In genomic region chr3:130516645-130517512, GRCh38 we compare ENCODE assay signal across 1 cellular context.
TF ChIP-seq lines count a peak whose summit lies in the region.

TSS of gene COL6A6 (plus strand) at chr3:130517177. CDS start at chr3:130560365, 43,188 bp downstream.

TF ChIP-seq in K562, 482 proteins besides CTCF, POLR2A, EP300 and RAD21 (continued from another document):
- TF ChIP-seq E2F6 (IDR thresholded peaks at IDR 0.05; ENCODE audit: borderline replicate concordance in 1 of 2, extremely low read depth in 1 of 2, insufficient read depth in 1 of 2, insufficient read length in 1 of 2, low read depth in 1 of 2, low read length in 1 of 2, poor library complexity in 1 of 2, severe bottlenecking in 1 of 2), result peak in 1 of 2 experiments; percentile 12
- TF ChIP-seq NFYB (IDR thresholded peaks at IDR 0.05; ENCODE audit: extremely low read depth, insufficient read length), result no peak
- TF ChIP-seq ARID4B (CRISPR knock-in tag; IDR thresholded peaks at IDR 0.05), result no peak
- no peak for TF ChIP-seq THAP7 (CRISPR knock-in tag; IDR thresholded peaks at IDR 0.05)
- TF ChIP-seq PTRF (tag; IDR thresholded peaks at IDR 0.05), result no peak
- TF ChIP-seq HDAC6 (IDR thresholded peaks at IDR 0.05; ENCODE audit: low read depth, low read length), result peak; percentile 98; the same call in 1 of the 2 replicates
